Comparison of ENCODE assay signal across 11 cellular contexts in the genomic region with DNA sequence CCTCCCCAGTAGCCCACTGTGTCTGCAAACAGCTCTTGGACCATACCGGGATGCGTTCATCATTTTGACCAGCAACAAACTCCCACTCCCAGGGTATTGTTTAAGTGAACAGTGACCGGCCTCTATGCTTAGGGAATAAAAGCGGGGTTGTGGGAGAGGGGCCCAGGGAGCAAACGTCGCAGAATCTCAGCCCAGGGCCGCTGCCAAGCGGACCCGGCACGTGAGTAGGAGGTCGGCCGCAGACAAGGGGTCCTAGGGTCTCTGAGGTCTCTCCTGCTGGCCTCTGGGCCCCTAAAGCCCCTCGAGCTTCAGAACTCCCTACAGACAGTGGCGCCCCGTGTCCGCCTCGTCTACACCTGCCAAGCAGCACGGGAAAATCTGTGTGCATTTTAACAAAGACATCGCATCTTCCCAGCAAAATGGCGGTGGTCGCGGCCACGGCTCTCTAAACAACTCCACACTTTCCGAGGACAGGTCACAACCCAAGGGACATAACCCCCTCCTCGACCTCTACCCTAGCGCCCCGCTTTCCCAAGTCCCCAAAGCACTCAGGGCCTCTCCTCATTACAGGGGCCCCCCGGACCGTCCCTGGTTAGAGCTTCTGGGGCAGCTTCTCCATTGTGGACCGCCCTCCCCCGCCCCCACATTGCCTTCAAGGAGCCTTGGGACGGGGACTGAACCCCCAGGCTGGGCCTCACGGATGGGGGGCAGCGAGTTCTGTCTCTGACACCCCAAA. TPM values are rescaled to one million over a fixed set of nuclear protein-coding genes. Genes with fewer than 3 reads are reported as not detected.
DNase-seq lines count a peak whose midpoint lies in the region; ATAC-seq and TF ChIP-seq lines count a peak whose summit lies in the region.
"Had no signal": no experiment of that assay in that cellular context is flagged by ENCODE, and none has a peak within 500 bp of the region (broad histone marks: within the 10 kb centered on the region; RNA-seq: fewer than 3 reads in every experiment).

No MANE protein-coding gene starts in this region.

- WGBS in liver = 66% methylated on average over 34 of the region's 34 CpGs
- WGBS in tibial nerve, 2 donors = 46 to 50% methylated on average over 29 to 32 of the region's 34 CpGs

- CTCF ChIA-PET in activated naive CD4-positive, alpha-beta T cell treated with anti-CD3 and anti-CD28 coated beads for 36 hours (lab: Charles Lee) = interaction anchor here (1.9 kb wide), 1 partner anchor 14 kb away, joined by 9 read pairs; no protein-coding TSS in a partner anchor
- CTCF ChIA-PET in activated CD8-positive, alpha-beta T cell treated with anti-CD3 and anti-CD28 coated beads for 36 hours (lab: Charles Lee) = no interaction called here

- H3K36me3 Mint-ChIP-seq in activated naive CD4-positive, alpha-beta T cell treated with anti-CD3 and anti-CD28 coated beads for 36 hours (ENCODE audit: low read depth) = no peaks in the 10 kb centered on the region
- H3K36me3 Mint-ChIP-seq in activated CD8-positive, alpha-beta T cell treated with anti-CD3 and anti-CD28 coated beads for 36 hours (ENCODE audit: low read depth) = no peaks in the 10 kb centered on the region

- H3K27ac Mint-ChIP-seq in activated naive CD4-positive, alpha-beta T cell treated with anti-CD3 and anti-CD28 coated beads for 36 hours = no peak overlapping the region
- no peak overlapping the region for H3K27ac Mint-ChIP-seq in activated CD8-positive, alpha-beta T cell treated with anti-CD3 and anti-CD28 coated beads for 36 hours

- no peak for TF ChIP-seq EP300 in tibial nerve (IDR thresholded peaks at IDR 0.05)

- no peaks in the 10 kb centered on the region for H3K27me3 ChIP-seq in liver (ENCODE audit: control insufficient read depth in 4 of 4, insufficient read depth in 4 of 4, low read length in 3 of 4)
- H3K27me3 ChIP-seq in tibial nerve = no peaks in the 10 kb centered on the region

- H3K27me3 Mint-ChIP-seq in activated naive CD4-positive, alpha-beta T cell treated with anti-CD3 and anti-CD28 coated beads for 36 hours (ENCODE audit: low read depth) = peaks cover 40% of the 10 kb centered on the region
- peaks cover 46% of the 10 kb centered on the region for H3K27me3 Mint-ChIP-seq in activated CD8-positive, alpha-beta T cell treated with anti-CD3 and anti-CD28 coated beads for 36 hours

- peak overlapping the region; percentile 46 for H3K4me3 Mint-ChIP-seq in activated naive CD4-positive, alpha-beta T cell treated with anti-CD3 and anti-CD28 coated beads for 36 hours
- peak overlapping the region; percentile 48 for H3K4me3 Mint-ChIP-seq in activated CD8-positive, alpha-beta T cell treated with anti-CD3 and anti-CD28 coated beads for 36 hours

- peaks cover 42% of the 10 kb centered on the region for H3K4me1 Mint-ChIP-seq in activated naive CD4-positive, alpha-beta T cell treated with anti-CD3 and anti-CD28 coated beads for 36 hours (ENCODE audit: low read depth)
- H3K4me1 Mint-ChIP-seq in activated CD8-positive, alpha-beta T cell treated with anti-CD3 and anti-CD28 coated beads for 36 hours (ENCODE audit: low read depth) = peaks cover 36% of the 10 kb centered on the region

- no peak for TF ChIP-seq POLR2A in tibial nerve (IDR thresholded peaks at IDR 0.05)

- no peaks in the 10 kb centered on the region for H3K9me3 Mint-ChIP-seq in activated naive CD4-positive, alpha-beta T cell treated with anti-CD3 and anti-CD28 coated beads for 36 hours
- H3K9me3 Mint-ChIP-seq in activated CD8-positive, alpha-beta T cell treated with anti-CD3 and anti-CD28 coated beads for 36 hours = no peaks in the 10 kb centered on the region

- H3K9ac ChIP-seq in liver (ENCODE audit: low read depth in 1 of 2, low read length in 2 of 2) = no peak overlapping the region

- H3K27ac ChIP-seq in liver (ENCODE audit: low read depth in 1 of 2, low read length in 2 of 2) = peak overlapping the region; percentile 48 to 89
- peak overlapping the region in 3 of 4 donors; percentile 89 to 97 (median 90) for H3K27ac ChIP-seq in tibial nerve

- POLR2A ChIA-PET in activated CD8-positive, alpha-beta T cell treated with anti-CD3 and anti-CD28 coated beads for 36 hours (lab: Charles Lee) = interaction anchor here (2.0 kb wide), 1 partner anchor 63 kb away, joined by 5 read pairs; no protein-coding TSS in a partner anchor

- H3K9me3 ChIP-seq in liver (ENCODE audit: control insufficient read depth in 4 of 4, low read length in 3 of 4) (no peaks in the 10 kb centered on the region), tibial nerve (no peaks in the 10 kb centered on the region)

- H3K36me3 ChIP-seq in liver (ENCODE audit: control insufficient read depth in 4 of 4, insufficient read depth in 3 of 4, low read depth in 1 of 4, low read length in 3 of 4) = no peaks in the 10 kb centered on the region
- no peaks in the 10 kb centered on the region for H3K36me3 ChIP-seq in tibial nerve

- intact Hi-C loops in activated naive CD4-positive, alpha-beta T cell treated with anti-CD3 and anti-CD28 coated beads for 36 hours (cut with micrococcal nuclease) = no loop called here
- intact Hi-C loops in activated CD8-positive, alpha-beta T cell treated with anti-CD3 and anti-CD28 coated beads for 36 hours (cut with micrococcal nuclease) = no loop called here

- no peak for TF ChIP-seq CTCF in activated CD8-positive, alpha-beta T cell treated with anti-CD3 and anti-CD28 coated beads for 36 hours (IDR thresholded peaks at IDR 0.05)
- TF ChIP-seq CTCF in liver (IDR thresholded peaks at IDR 0.05; ENCODE audit: low read depth, low read length, missing input control) = no peak
- no peak for TF ChIP-seq CTCF in tibial nerve (IDR thresholded peaks at IDR 0.05)

- TF ChIP-seq RAD21 in liver (IDR thresholded peaks at IDR 0.05) = no peak

- no peak for DNase-seq in activated naive CD4-positive, alpha-beta T cell treated with anti-CD3 and anti-CD28 coated beads for 36 hours
- DNase-seq in activated naive CD4-positive, alpha-beta T cell treated with anti-CD3 and anti-CD28 coated beads, Interleukin-2, amount 50 U/mL, for 16 hours = no peak
- no peak for DNase-seq in activated CD8-positive, alpha-beta T cell treated with anti-CD3 and anti-CD28 coated beads for 36 hours
- DNase-seq in tibial nerve (ENCODE audit: low spot score in 2 of 2) (no peak), D341Med (ENCODE audit: low spot score) (no peak), C1 segment of cervical spinal cord (lab: John Stamatoyannopoulos, UW) (no peak)
- DNase-seq: EL, NCI-H1436 treated with DMSO at 0.1 percent for 48 hours had no signal

- ATAC-seq in activated CD8-positive, alpha-beta T cell treated with anti-CD3 and anti-CD28 coated beads for 36 hours = no peak
- no peak for ATAC-seq in GM21619 (IDR thresholded peaks at IDR 0.05; ENCODE audit: unreplicated experiment)

- H3K4me3 ChIP-seq in liver (ENCODE audit: low read depth in 1 of 3, low read length in 3 of 3) (peak overlapping the region in 1 of 3 donors; percentile 61), tibial nerve (peak overlapping the region in 2 of 4 donors; percentile 37 to 65)

- H3K4me1 ChIP-seq in liver (ENCODE audit: control insufficient read depth in 4 of 4, insufficient read depth in 4 of 4, low read length in 3 of 4) (peaks cover 10 to 46% (median 37%) of the 10 kb centered on the region in 4 donors), tibial nerve (peaks cover 0 to 58% (median 38%) of the 10 kb centered on the region in 4 donors)

TF ChIP-seq in liver, 16 proteins besides CTCF, POLR2A, EP300 and RAD21:
- TF ChIP-seq, protein P1, sequence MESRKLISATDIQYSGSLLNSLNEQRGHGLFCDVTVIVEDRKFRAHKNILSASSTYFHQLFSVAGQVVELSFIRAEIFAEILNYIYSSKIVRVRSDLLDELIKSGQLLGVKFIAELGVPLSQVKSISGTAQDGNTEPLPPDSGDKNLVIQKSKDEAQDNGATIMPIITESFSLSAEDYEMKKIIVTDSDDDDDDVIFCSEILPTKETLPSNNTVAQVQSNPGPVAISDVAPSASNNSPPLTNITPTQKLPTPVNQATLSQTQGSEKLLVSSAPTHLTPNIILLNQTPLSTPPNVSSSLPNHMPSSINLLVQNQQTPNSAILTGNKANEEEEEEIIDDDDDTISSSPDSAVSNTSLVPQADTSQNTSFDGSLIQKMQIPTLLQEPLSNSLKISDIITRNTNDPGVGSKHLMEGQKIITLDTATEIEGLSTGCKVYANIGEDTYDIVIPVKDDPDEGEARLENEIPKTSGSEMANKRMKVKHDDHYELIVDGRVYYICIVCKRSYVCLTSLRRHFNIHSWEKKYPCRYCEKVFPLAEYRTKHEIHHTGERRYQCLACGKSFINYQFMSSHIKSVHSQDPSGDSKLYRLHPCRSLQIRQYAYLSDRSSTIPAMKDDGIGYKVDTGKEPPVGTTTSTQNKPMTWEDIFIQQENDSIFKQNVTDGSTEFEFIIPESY (IDR thresholded peaks at IDR 0.05) = no peak
- no peak for TF ChIP-seq HNF4G (IDR thresholded peaks at IDR 0.05)
- no peak for TF ChIP-seq HNF4A (conservative IDR thresholded peaks at IDR 0.05)
- no peak for TF ChIP-seq FOXA2 (IDR thresholded peaks at IDR 0.05)
- TF ChIP-seq, protein P2, sequence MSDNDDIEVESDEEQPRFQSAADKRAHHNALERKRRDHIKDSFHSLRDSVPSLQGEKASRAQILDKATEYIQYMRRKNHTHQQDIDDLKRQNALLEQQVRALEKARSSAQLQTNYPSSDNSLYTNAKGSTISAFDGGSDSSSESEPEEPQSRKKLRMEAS (IDR thresholded peaks at IDR 0.05) = no peak
- no peak for TF ChIP-seq GABPA (IDR thresholded peaks at IDR 0.05 in 1 of 2, conservative IDR thresholded peaks at IDR 0.05 in 1 of 2)
- TF ChIP-seq RXRA (IDR thresholded peaks at IDR 0.05) = no peak

RNA-seq across cellular contexts. Expression of a gene that starts 3.9 kb away (rescaled TPM):
- 10 to 100 TPM; 26.9 to 27.2 TPM for total RNA-seq in activated naive CD4-positive, alpha-beta T cell treated with anti-CD3 and anti-CD28 coated beads for 36 hours
- total RNA-seq in activated CD8-positive, alpha-beta T cell treated with anti-CD3 and anti-CD28 coated beads for 36 hours = 10 to 100 TPM; 19.0 to 20.4 TPM
- total RNA-seq in liver = 10 to 100 TPM; 27.7 to 31.8 TPM
- polyA plus RNA-seq in liver = 10 to 100 TPM; 20.7 to 32.6 TPM
- total RNA-seq in tibial nerve = 10 to 100 TPM; 10.3 to 39.8 (median 21.5) TPM

RNA-seq across cellular contexts. Expression of a gene that starts 19.4 kb away (rescaled TPM):
- total RNA-seq in activated naive CD4-positive, alpha-beta T cell treated with anti-CD3 and anti-CD28 coated beads for 36 hours = not detected
- not detected for total RNA-seq in activated CD8-positive, alpha-beta T cell treated with anti-CD3 and anti-CD28 coated beads for 36 hours
- total RNA-seq in liver (not detected), tibial nerve (not detected)
- polyA plus RNA-seq in liver = not detected
- total RNA-seq: H4 had no signal

RNA-seq across cellular contexts. Expression of a gene that starts 40.3 kb away (rescaled TPM):
- 10 to 100 TPM; 13.5 to 15.6 TPM for total RNA-seq in activated naive CD4-positive, alpha-beta T cell treated with anti-CD3 and anti-CD28 coated beads for 36 hours
- 10 to 100 TPM; 17.2 to 17.5 TPM for total RNA-seq in activated CD8-positive, alpha-beta T cell treated with anti-CD3 and anti-CD28 coated beads for 36 hours
- total RNA-seq in liver = 10 to 100 TPM; 13.7 to 25.5 TPM
- 10 to 100 TPM; 10.7 to 11.3 TPM for polyA plus RNA-seq in liver
- total RNA-seq in tibial nerve = 10 to 100 TPM; 51.6 to 76.1 (median 58.8) TPM

RNA-seq across cellular contexts. Expression of a gene that starts 45.4 kb away (rescaled TPM):
- 100 to 1,000 TPM; 776 to 797 TPM for total RNA-seq in activated naive CD4-positive, alpha-beta T cell treated with anti-CD3 and anti-CD28 coated beads for 36 hours
- total RNA-seq in activated CD8-positive, alpha-beta T cell treated with anti-CD3 and anti-CD28 coated beads for 36 hours = 100 to 1,000 TPM; 687 to 694 TPM
- 100 to 1,000 TPM; 103 to 217 TPM for total RNA-seq in liver
- 100 to 1,000 TPM; 104 to 117 TPM for polyA plus RNA-seq in liver
- total RNA-seq in tibial nerve = 100 to 1,000 TPM; 271 to 291 (median 274) TPM
